Comparison of ENCODE assay signal across 18 cellular contexts in genomic region chr10:114206902-114207301, GRCh38. TPM values are rescaled to one million over a fixed set of nuclear protein-coding genes. Genes with fewer than 3 reads are reported as not detected.
A peak's percentile ranks its signal among the peaks of the same experiment; 100 is the strongest.
DNase-seq lines count a peak whose midpoint lies in the region; ATAC-seq, FAIRE-seq and TF ChIP-seq lines count a peak whose summit lies in the region.
"Had no signal": no experiment of that assay in that cellular context is flagged by ENCODE, and none has a peak within 500 bp of the region (broad histone marks: within the 10 kb centered on the region; RNA-seq: fewer than 3 reads in every experiment).

No MANE protein-coding gene starts in this region.

- H3K4me2 ChIP-seq in HepG2 (ENCODE audit: low read depth, low read length) = no peak overlapping the region
- H3K4me2 ChIP-seq: BLaER1, GM23338 had no signal

- intact Hi-C loops in right lobe of liver (cut with DNase I) (no loop called here), HepG2 (cut with micrococcal nuclease; ENCODE audit: unreplicated experiment) (no loop called here), ascending aorta (cut with DNase I) (no loop called here)

- TF ChIP-seq CTCF in right lobe of liver (IDR thresholded peaks at IDR 0.05) (no peak), HepG2 (CRISPR knock-in tag; IDR thresholded peaks at IDR 0.05) (no peak), neutrophil (IDR thresholded peaks at IDR 0.05) (no peak), ascending aorta (IDR thresholded peaks at IDR 0.05) (no peak)

- no peak for TF ChIP-seq RAD21 in HepG2 (CRISPR knock-in tag; IDR thresholded peaks at IDR 0.05)

- POLR2A ChIA-PET in HepG2 (lab: Yijun Ruan, JAX) = no interaction called here

- H3K27ac ChIP-seq in right lobe of liver (no peak overlapping the region), HepG2 (ENCODE audit: extremely low read length, insufficient read depth, low read length) (no peak overlapping the region), epithelial cell of prostate (no peak overlapping the region), neutrophil (peak overlapping the region; percentile 20), ascending aorta (no peak overlapping the region)
- H3K27ac ChIP-seq: BLaER1 had no signal

- CTCF ChIA-PET in HepG2 (lab: Yijun Ruan, JAX; ENCODE audit: low intra/inter-chr PET ratio, low total read pairs) = no interaction called here

- no peaks in the 10 kb centered on the region for H3K36me3 ChIP-seq in right lobe of liver
- H3K36me3 ChIP-seq in HepG2 (replicated peaks in 1 of 2; ENCODE audit: control insufficient read depth in 1 of 2, insufficient read depth in 2 of 2, low read length in 2 of 2) = no peaks in the 10 kb centered on the region
- H3K36me3 ChIP-seq in neutrophil = no peaks in the 10 kb centered on the region
- no peaks in the 10 kb centered on the region for H3K36me3 ChIP-seq in ascending aorta
- H3K36me3 ChIP-seq: BLaER1 had no signal

- no peaks in the 10 kb centered on the region for H4K20me1 ChIP-seq in HepG2 (ENCODE audit: insufficient read depth, low read length)
- H4K20me1 ChIP-seq: BLaER1 had no signal

- TF ChIP-seq POLR2A in right lobe of liver (IDR thresholded peaks at IDR 0.05) (no peak), HepG2 (IDR thresholded peaks at IDR 0.05; ENCODE audit: insufficient read depth in 1 of 2, low read depth in 2 of 2, low read length in 2 of 2) (no peak)

- no peak for TF ChIP-seq EP300 in HepG2 (IDR thresholded peaks at IDR 0.05; ENCODE audit: low read depth in 2 of 2, low read length in 2 of 2)
- no peak for TF ChIP-seq EP300 in HepG2 (CRISPR knock-in tag; IDR thresholded peaks at IDR 0.05; ENCODE audit: borderline replicate concordance)

- no peak overlapping the region for H3K4me3 ChIP-seq in right lobe of liver
- no peak overlapping the region for H3K4me3 ChIP-seq in HepG2 (replicated peaks in 1 of 3; ENCODE audit: insufficient read depth in 1 of 3, low read depth in 2 of 3, low read length in 3 of 3)
- no peak overlapping the region for H3K4me3 ChIP-seq in neutrophil (ENCODE audit: low read depth in 1 of 2, low read length in 1 of 2)
- no peak overlapping the region for H3K4me3 ChIP-seq in ascending aorta
- H3K4me3 ChIP-seq: BLaER1, GM12878, GM23338 had no signal

- in situ Hi-C loops in HepG2 (cut with HindIII; ENCODE audit: extremely low pct_ligation_motif_present, low pct_unique_long_range_greater_than_20kb) = no loop called here

- H3K4me1 ChIP-seq in right lobe of liver (peaks cover 0 to 6% (median 0%) of the 10 kb centered on the region in 4 donors), HepG2 (ENCODE audit: insufficient read depth, low read length) (no peaks in the 10 kb centered on the region), neutrophil (ENCODE audit: control insufficient read depth in 1 of 2, insufficient read depth in 1 of 2, low read depth in 1 of 2, low read length in 1 of 2) (peaks cover 16 to 19% of the 10 kb centered on the region in 2 experiments), ascending aorta (no peaks in the 10 kb centered on the region)

- H3K27me3 ChIP-seq in right lobe of liver (no peaks in the 10 kb centered on the region), HepG2 (ENCODE audit: control insufficient read depth in 1 of 2, insufficient read depth in 2 of 2, low read length in 2 of 2) (peaks cover 0 to 43% of the 10 kb centered on the region in 2 experiments; a peak in 3 of 5 replicates), neutrophil (no peaks in the 10 kb centered on the region), ascending aorta (no peaks in the 10 kb centered on the region)
- H3K27me3 ChIP-seq: BLaER1 had no signal

- DNase-seq in right lobe of liver (no peak), HepG2 (ENCODE audit: low spot score) (no peak), epithelial cell of prostate (ENCODE audit: low read depth, low spot score) (peak; percentile 31), SW480 (ENCODE audit: low spot score) (no peak), ascending aorta (ENCODE audit: low spot score in 2 of 2) (no peak), NCI-H526 (lab: John Stamatoyannopoulos, UW) (no peak)
- DNase-seq: 8988T; AML-193; CD4-positive, CD25-positive, alpha-beta regulatory T cell; DMS79; H7 had no signal

- no peaks in the 10 kb centered on the region for H3K79me2 ChIP-seq in HepG2 (ENCODE audit: insufficient read depth, low read length)

- H3K9me3 ChIP-seq in right lobe of liver (no peaks in the 10 kb centered on the region), HepG2 (ENCODE audit: low read length) (no peaks in the 10 kb centered on the region), neutrophil (no peaks in the 10 kb centered on the region), ascending aorta (no peaks in the 10 kb centered on the region)
- H3K9me3 ChIP-seq: BLaER1 had no signal

- no peak overlapping the region for H3K9ac ChIP-seq in HepG2 (ENCODE audit: insufficient read depth, low read depth, low read length)
- H3K9ac ChIP-seq: BLaER1 had no signal

- FAIRE-seq in HepG2 (lab: Jason Lieb, UNC) = no peak
- FAIRE-seq: GM12878, GM18507, HTR-8/SVneo had no signal

- 56% methylated on average over 2 of the region's 2 CpGs for WGBS in right lobe of liver (ENCODE audit: insufficient coverage, low coverage, low lambda C conversion rate, missing lambda C conversion rate)
- WGBS in HepG2 (ENCODE audit: low lambda C conversion rate) = 3% methylated on average over 2 of the region's 2 CpGs

- BruUV-seq in HepG2 (replicated peaks; lab: Mats Ljungman, UMichigan) = no TSS peak

- no peak overlapping the region for H2AFZ ChIP-seq in HepG2 (ENCODE audit: low read length)
- H2AFZ ChIP-seq: GM23338 had no signal

- peak in 3 of 4 donors; percentile 21 to 80 (median 24) for ATAC-seq in right lobe of liver
- ATAC-seq in HepG2 = no peak
- ATAC-seq: GM12878, GM23338 had no signal

RNA-seq across cellular contexts. Expression of gene TDRD1, which starts 27.7 kb away (rescaled TPM):
- total RNA-seq in right lobe of liver = under 1 TPM in 5 of 6 experiments, not detected in 1; 0.06 to 0.17 (median 0.12) TPM
- not detected in 2 replicates for total RNA-seq in HepG2 (2016; rRNA removed; fragmentation: Illumina TruSeq; extraction: Trizol)
- total RNA-seq in HepG2 (2016; cell fraction: cytosol; rRNA removed; fragmentation: Illumina TruSeq; extraction: Trizol; ENCODE audit: low read depth) = not detected in 2 replicates
- not detected in 2 replicates for total RNA-seq in HepG2 (2016; cell fraction: insoluble cytoplasmic fraction; rRNA removed; fragmentation: Illumina TruSeq; extraction: Trizol)
- not detected in 2 replicates for total RNA-seq in HepG2 (2016; cell fraction: membrane; rRNA removed; fragmentation: Illumina TruSeq; extraction: Trizol)
- total RNA-seq in HepG2 (2016; cell fraction: nucleus; rRNA removed; fragmentation: Illumina TruSeq; extraction: Trizol) = not detected in 2 replicates
- polyA plus RNA-seq in HepG2 (2011; rRNA removed) = not detected in 2 replicates
- not detected in 2 replicates for polyA plus RNA-seq in HepG2 (2011; cell fraction: cytosol; rRNA removed)
- not detected in 2 replicates for polyA plus RNA-seq in HepG2 (2011; cell fraction: nucleus; rRNA removed)
- not detected in 2 replicates for polyA plus RNA-seq in HepG2 (2012)
- not detected in 2 replicates for polyA plus RNA-seq in HepG2 (2016; cell fraction: cytosol; fragmentation: Illumina TruSeq; extraction: Trizol; ENCODE audit: low read depth)
- not detected in 2 replicates for polyA plus RNA-seq in HepG2 (2016; cell fraction: insoluble cytoplasmic fraction; fragmentation: Illumina TruSeq; extraction: Trizol; ENCODE audit: low read depth)
- polyA plus RNA-seq in HepG2 (2016; cell fraction: membrane; fragmentation: Illumina TruSeq; extraction: Trizol; ENCODE audit: low read depth) = not detected in 2 replicates
- not detected in 2 replicates for polyA plus RNA-seq in HepG2 (2016; cell fraction: nucleus; fragmentation: Illumina TruSeq; extraction: Trizol; ENCODE audit: insufficient read depth, low read depth)
- polyA minus RNA-seq in HepG2 (2011; rRNA and poly(A)+ RNA removed; ENCODE audit: low replicate concordance) = not detected in 2 replicates
- not detected in 2 replicates for polyA minus RNA-seq in HepG2 (2011; cell fraction: cytosol; rRNA and poly(A)+ RNA removed)
- not detected in 2 replicates for polyA minus RNA-seq in HepG2 (2011; cell fraction: nucleus; rRNA and poly(A)+ RNA removed)
- total RNA-seq in ascending aorta = 0.53 TPM
- total RNA-seq: CD4-positive, CD25-positive, alpha-beta regulatory T cell; G401; GM12878 had no signal

RNA-seq across cellular contexts. Expression of gene VWA2, which starts 32.2 kb away (rescaled TPM):
- total RNA-seq in right lobe of liver = under 1 TPM in 4 of 6 experiments, not detected in 2; 0.06 to 0.14 (median 0.09) TPM
- not detected in 2 replicates for total RNA-seq in HepG2 (2016; rRNA removed; fragmentation: Illumina TruSeq; extraction: Trizol)
- not detected in 2 replicates for total RNA-seq in HepG2 (2016; cell fraction: cytosol; rRNA removed; fragmentation: Illumina TruSeq; extraction: Trizol; ENCODE audit: low read depth)
- not detected in 2 replicates for total RNA-seq in HepG2 (2016; cell fraction: insoluble cytoplasmic fraction; rRNA removed; fragmentation: Illumina TruSeq; extraction: Trizol)
- total RNA-seq in HepG2 (2016; cell fraction: membrane; rRNA removed; fragmentation: Illumina TruSeq; extraction: Trizol) = not detected in 2 replicates
- total RNA-seq in HepG2 (2016; cell fraction: nucleus; rRNA removed; fragmentation: Illumina TruSeq; extraction: Trizol) = not detected in 2 replicates
- not detected in 2 replicates for polyA plus RNA-seq in HepG2 (2011; rRNA removed)
- polyA plus RNA-seq in HepG2 (2011; cell fraction: cytosol; rRNA removed) = not detected in 2 replicates
- not detected in 2 replicates for polyA plus RNA-seq in HepG2 (2011; cell fraction: nucleus; rRNA removed)
- not detected in 2 replicates for polyA plus RNA-seq in HepG2 (2012)
- not detected in 2 replicates for polyA plus RNA-seq in HepG2 (2016; cell fraction: cytosol; fragmentation: Illumina TruSeq; extraction: Trizol; ENCODE audit: low read depth)
- polyA plus RNA-seq in HepG2 (2016; cell fraction: insoluble cytoplasmic fraction; fragmentation: Illumina TruSeq; extraction: Trizol; ENCODE audit: low read depth) = not detected in 2 replicates
- not detected in 2 replicates for polyA plus RNA-seq in HepG2 (2016; cell fraction: membrane; fragmentation: Illumina TruSeq; extraction: Trizol; ENCODE audit: low read depth)
- polyA plus RNA-seq in HepG2 (2016; cell fraction: nucleus; fragmentation: Illumina TruSeq; extraction: Trizol; ENCODE audit: insufficient read depth, low read depth) = not detected in 2 replicates
- 0.07 TPM in 1 of 2 replicates, not detected in the other for polyA minus RNA-seq in HepG2 (2011; rRNA and poly(A)+ RNA removed; ENCODE audit: low replicate concordance)
- polyA minus RNA-seq in HepG2 (2011; cell fraction: cytosol; rRNA and poly(A)+ RNA removed) = not detected in 2 replicates
- not detected in 2 replicates for polyA minus RNA-seq in HepG2 (2011; cell fraction: nucleus; rRNA and poly(A)+ RNA removed)
- total RNA-seq in ascending aorta = not detected
- total RNA-seq: G401, GM12878 had no signal
- polyA plus RNA-seq: CD4-positive, CD25-positive, alpha-beta regulatory T cell had no signal

RNA-seq across cellular contexts. Expression of gene CCDC186, which starts 32.9 kb away (rescaled TPM):
- total RNA-seq in right lobe of liver = 10 to 100 TPM in 2 of 6 experiments, 1 to 10 TPM in 4; 4.2 to 11.7 (median 6.9) TPM
- 11.8 and 18.0 TPM in 2 replicates for total RNA-seq in HepG2 (2016; rRNA removed; fragmentation: Illumina TruSeq; extraction: Trizol)
- 1.2 and 1.4 TPM in 2 replicates for total RNA-seq in HepG2 (2016; cell fraction: cytosol; rRNA removed; fragmentation: Illumina TruSeq; extraction: Trizol; ENCODE audit: low read depth)
- 10.7 and 17.0 TPM in 2 replicates for total RNA-seq in HepG2 (2016; cell fraction: insoluble cytoplasmic fraction; rRNA removed; fragmentation: Illumina TruSeq; extraction: Trizol)
- 2.8 and 3.1 TPM in 2 replicates for total RNA-seq in HepG2 (2016; cell fraction: membrane; rRNA removed; fragmentation: Illumina TruSeq; extraction: Trizol)
- total RNA-seq in HepG2 (2016; cell fraction: nucleus; rRNA removed; fragmentation: Illumina TruSeq; extraction: Trizol) = 17.9 and 19.8 TPM in 2 replicates
- 3.4 and 4.2 TPM in 2 replicates for polyA plus RNA-seq in HepG2 (2011; rRNA removed)
- polyA plus RNA-seq in HepG2 (2011; cell fraction: cytosol; rRNA removed) = 1.3 and 2.1 TPM in 2 replicates
- 3.0 TPM in 2 replicates for polyA plus RNA-seq in HepG2 (2011; cell fraction: nucleus; rRNA removed)
- polyA plus RNA-seq in HepG2 (2012) = 4.7 and 6.1 TPM in 2 replicates
- polyA plus RNA-seq in HepG2 (2016; cell fraction: cytosol; fragmentation: Illumina TruSeq; extraction: Trizol; ENCODE audit: low read depth) = 0.32 and 0.43 TPM in 2 replicates
- polyA plus RNA-seq in HepG2 (2016; cell fraction: insoluble cytoplasmic fraction; fragmentation: Illumina TruSeq; extraction: Trizol; ENCODE audit: low read depth) = 6.3 and 7.3 TPM in 2 replicates
- polyA plus RNA-seq in HepG2 (2016; cell fraction: membrane; fragmentation: Illumina TruSeq; extraction: Trizol; ENCODE audit: low read depth) = 1.0 TPM in 2 replicates
- 8.5 and 9.1 TPM in 2 replicates for polyA plus RNA-seq in HepG2 (2016; cell fraction: nucleus; fragmentation: Illumina TruSeq; extraction: Trizol; ENCODE audit: insufficient read depth, low read depth)
- polyA minus RNA-seq in HepG2 (2011; rRNA and poly(A)+ RNA removed; ENCODE audit: low replicate concordance) = 2.0 and 2.4 TPM in 2 replicates
- 5.2 and 5.4 TPM in 2 replicates for polyA minus RNA-seq in HepG2 (2011; cell fraction: cytosol; rRNA and poly(A)+ RNA removed)
- 30.6 and 33.0 TPM in 2 replicates for polyA minus RNA-seq in HepG2 (2011; cell fraction: nucleus; rRNA and poly(A)+ RNA removed)
- 4.4 TPM for total RNA-seq in ascending aorta
